In genomic region chr17:30443721-30444120, GRCh38 we compare ENCODE assay signal across 11 cellular contexts.
"Had no signal": no experiment of that assay in that cellular context is flagged by ENCODE, and none has a peak within 500 bp of the region (broad histone marks: within the 10 kb centered on the region; RNA-seq: fewer than 3 reads in every experiment).

No MANE protein-coding gene starts in this region.

- H3K27me3 Mint-ChIP-seq: dendritic cell treated with granulocyte-macrophage colony-stimulating factor and Interleukin-4, amounts not matched to agents 40 ng/mL and 50 ng/mL, for 4 days; naive thymus-derived CD4-positive, alpha-beta T cell had no signal

- DNase-seq: foreskin melanocyte; heart left ventricle; hippocampal formation; naive thymus-derived CD4-positive, alpha-beta T cell; psoas muscle; sigmoid colon; small intestine; stimulated activated CD4-positive, alpha-beta T cell treated with anti-CD3 and anti-CD28 coated beads, Interleukin-12 subunit alpha, Interleukin-12 subunit beta, amount 100 ng/mL, for 4 hours; stimulated activated naive CD4-positive, alpha-beta T cell treated with Interleukin-2 at 50 U/mL for 16 hours; trophoblast cell had no signal

- H3K27ac Mint-ChIP-seq: dendritic cell treated with granulocyte-macrophage colony-stimulating factor and Interleukin-4, amounts not matched to agents 40 ng/mL and 50 ng/mL, for 4 days; naive thymus-derived CD4-positive, alpha-beta T cell had no signal

- H3K9me3 Mint-ChIP-seq: dendritic cell treated with granulocyte-macrophage colony-stimulating factor and Interleukin-4, amounts not matched to agents 40 ng/mL and 50 ng/mL, for 4 days had no signal

- H3K4me3 Mint-ChIP-seq: dendritic cell treated with granulocyte-macrophage colony-stimulating factor and Interleukin-4, amounts not matched to agents 40 ng/mL and 50 ng/mL, for 4 days; naive thymus-derived CD4-positive, alpha-beta T cell had no signal
